11 cellular contexts compared by ENCODE assay signal in genomic region chr13:110443633-110444225, GRCh38.
DNase-seq lines count a peak whose midpoint lies in the region; ATAC-seq and TF ChIP-seq lines count a peak whose summit lies in the region.
"Had no signal": no experiment of that assay in that cellular context is flagged by ENCODE, and none has a peak within 500 bp of the region (broad histone marks: within the 10 kb centered on the region; RNA-seq: fewer than 3 reads in every experiment).

No MANE protein-coding gene starts in this region.

- H3K27me3 ChIP-seq in transverse colon, result no peaks in the 10 kb centered on the region
- H3K27me3 ChIP-seq: neural progenitor cell had no signal

- H3K4me1 ChIP-seq in transverse colon, result peaks cover 5 to 15% (median 9%) of the 10 kb centered on the region in 4 donors
- H3K4me1 ChIP-seq: neural progenitor cell had no signal

- TF ChIP-seq POLR2A in transverse colon (IDR thresholded peaks at IDR 0.05), result no peak

- H3K4me1 Mint-ChIP-seq in natural killer cell treated with Interleukin-12 subunit alpha and Interleukin-12 subunit beta and Interleukin-15 and Interleukin-18, amount 100 ng/mL, for 72 hours (ENCODE audit: low read depth in 2 of 2), result no peaks in the 10 kb centered on the region

- no peaks in the 10 kb centered on the region for H3K36me3 Mint-ChIP-seq in natural killer cell treated with Interleukin-12 subunit alpha and Interleukin-12 subunit beta and Interleukin-15 and Interleukin-18, amount 100 ng/mL, for 72 hours

- no peak overlapping the region for H3K4me3 Mint-ChIP-seq in natural killer cell treated with Interleukin-12 subunit alpha and Interleukin-12 subunit beta and Interleukin-15 and Interleukin-18, amount 100 ng/mL, for 72 hours
- H3K4me3 Mint-ChIP-seq: neural progenitor cell; T-helper 2 cell treated with Interferon-gamma antibody and Interleukin-4, amounts not matched to agents 5 μg/mL and 100 μg/mL, for 36 hours had no signal

- H3K9me3 Mint-ChIP-seq in natural killer cell treated with Interleukin-12 subunit alpha and Interleukin-12 subunit beta and Interleukin-15 and Interleukin-18, amount 100 ng/mL, for 72 hours, result no peaks in the 10 kb centered on the region
- H3K9me3 Mint-ChIP-seq: neural progenitor cell; T-helper 2 cell treated with Interferon-gamma antibody and Interleukin-4, amounts not matched to agents 5 μg/mL and 100 μg/mL, for 36 hours had no signal

- intact Hi-C loops in transverse colon (cut with DNase I; ENCODE audit: low total_unique reads), result no loop called here

- TF ChIP-seq CTCF in fibroblast of villous mesenchyme (IDR thresholded peaks at IDR 0.05; ENCODE audit: insufficient read depth, low read depth, low read length) (no peak), transverse colon (IDR thresholded peaks at IDR 0.05) (no peak)

- no peak overlapping the region for H3K27ac Mint-ChIP-seq in natural killer cell treated with Interleukin-12 subunit alpha and Interleukin-12 subunit beta and Interleukin-15 and Interleukin-18, amount 100 ng/mL, for 72 hours
- H3K27ac Mint-ChIP-seq: T-helper 2 cell treated with Interferon-gamma antibody and Interleukin-4, amounts not matched to agents 5 μg/mL and 100 μg/mL, for 36 hours had no signal

- WGBS in transverse colon (ENCODE audit: low coverage in 1 of 2), 2 donors, result 69% methylated on average over 12 of the region's 12 CpGs; no CpG with 5 or more reads in 1 of the 2 donors

- H3K36me3 ChIP-seq in transverse colon, result peaks cover 0 to 5% (median 0%) of the 10 kb centered on the region in 4 donors
- H3K36me3 ChIP-seq: neural progenitor cell had no signal

- H3K4me3 ChIP-seq in fibroblast of villous mesenchyme (ENCODE audit: low read depth, low read length), result no peak overlapping the region
- H3K4me3 ChIP-seq in transverse colon, result no peak overlapping the region
- H3K4me3 ChIP-seq: neural progenitor cell had no signal

- ATAC-seq in GM19438 (IDR thresholded peaks at IDR 0.05; ENCODE audit: low read depth, unreplicated experiment) (peak; percentile 28), HG03354 (IDR thresholded peaks at IDR 0.05; ENCODE audit: poor library complexity, severe bottlenecking, unreplicated experiment) (peak; percentile 10)
- no peak for ATAC-seq in natural killer cell treated with Interleukin-12 subunit alpha and Interleukin-12 subunit beta and Interleukin-15 and Interleukin-18, amount 100 ng/mL, for 72 hours

- DNase-seq in fibroblast of villous mesenchyme (ENCODE audit: low read depth), result peak; percentile 31
- no peak for DNase-seq in transverse colon
- DNase-seq in T-helper 9 cell, result no peak
- DNase-seq in natural killer cell treated with Interleukin-12 subunit alpha and Interleukin-12 subunit beta and Interleukin-15 and Interleukin-18, amount 100 ng/mL, for 72 hours (ENCODE audit: low spot score), result no peak
- DNase-seq in stimulated activated CD4-positive, alpha-beta T cell treated with anti-CD3 and anti-CD28 coated beads, Interleukin-4, amount 100 ng/mL, for 4 hours, result no peak
- DNase-seq: NCI-H1436 treated with DMSO at 0.1 percent for 48 hours; NK-92 treated with Interleukin-12 subunit alpha and Interleukin-12 subunit beta, amount 100 ng/mL, for 24 hours had no signal

- no peak for TF ChIP-seq EP300 in transverse colon (IDR thresholded peaks at IDR 0.05; ENCODE audit: low read depth)

- H3K9me3 ChIP-seq in transverse colon, result no peaks in the 10 kb centered on the region

- H3K27ac ChIP-seq in transverse colon, result peak overlapping the region; percentile 52 to 77 (median 72)
- H3K27ac ChIP-seq: neural progenitor cell had no signal

- in situ Hi-C loops in transverse colon (cut with MboI; ENCODE audit: low pct_ligation_motif_present in 1 of 4, low pct_unique_long_range_greater_than_20kb in 1 of 4, low sequenced_read_pairs in 3 of 4), result no loop called here

- H3K27me3 Mint-ChIP-seq in natural killer cell treated with Interleukin-12 subunit alpha and Interleukin-12 subunit beta and Interleukin-15 and Interleukin-18, amount 100 ng/mL, for 72 hours, result peaks cover 14 to 18% of the 10 kb centered on the region in 2 donors

Comparison
In these comparisons a context has a peak if more than half of its experiments do, and no peak if none do; other contexts are left out.
1. ATAC-seq: peak in GM19438 (single experiment) and HG03354 (single experiment); none in natural killer cell treated with Interleukin-12 subunit alpha and Interleukin-12 subunit beta and Interleukin-15 and Interleukin-18, amount 100 ng/mL, for 72 hours (0 of 2).